ENCODE assay signal across 11 cellular contexts in genomic region chr6:15308445-15309213, GRCh38.
DNase-seq lines count a peak whose midpoint lies in the region; ATAC-seq and TF ChIP-seq lines count a peak whose summit lies in the region.
"Had no signal": no experiment of that assay in that cellular context is flagged by ENCODE, and none has a peak within 500 bp of the region (broad histone marks: within the 10 kb centered on the region; RNA-seq: fewer than 3 reads in every experiment).

No MANE protein-coding gene starts in this region.

- peaks cover 90% of the 10 kb centered on the region for H3K4me1 Mint-ChIP-seq in activated T-cell treated with anti-CD3 and anti-CD28 coated beads, Interleukin-2, amount 50 U/mL, for 72 hours (ENCODE audit: low read depth)
- peaks cover 79% of the 10 kb centered on the region for H3K4me1 Mint-ChIP-seq in stimulated activated memory B cell treated with anti-CD40 and anti-IgM and Interleukin-4, amounts not matched to agents 10 μg/mL and 1 μg/mL and 100 μg/mL, for 72 hours

- H3K79me2 ChIP-seq in OCI-LY7 (ENCODE audit: insufficient read depth, low read depth, low read length): peaks cover 49% of the 10 kb centered on the region; the same call in 1 of the 2 replicates

- no peaks in the 10 kb centered on the region for H3K36me3 ChIP-seq in OCI-LY7 (ENCODE audit: insufficient read depth, low read length)

- no peak for TF ChIP-seq CTCF in OCI-LY7 (conservative IDR thresholded peaks at IDR 0.05; ENCODE audit: low read length)
- TF ChIP-seq CTCF in fibroblast of pulmonary artery (IDR thresholded peaks at IDR 0.05; ENCODE audit: low read length, missing control alignments): no peak

- CTCF ChIA-PET in OCI-LY7 (lab: Charles Lee; ENCODE audit: unreplicated experiment): no interaction called here

- H3K9me2 ChIP-seq in OCI-LY7 (ENCODE audit: insufficient read depth, low read length): no peaks in the 10 kb centered on the region

- H3K4me2 ChIP-seq in OCI-LY7 (ENCODE audit: low read length): peak overlapping the region; percentile 53

- no peaks in the 10 kb centered on the region for H3K27me3 Mint-ChIP-seq in activated T-cell treated with anti-CD3 and anti-CD28 coated beads, Interleukin-2, amount 50 U/mL, for 72 hours (ENCODE audit: low read depth)
- H3K27me3 Mint-ChIP-seq in stimulated activated memory B cell treated with anti-CD40 and anti-IgM and Interleukin-4, amounts not matched to agents 10 μg/mL and 1 μg/mL and 100 μg/mL, for 72 hours: no peaks in the 10 kb centered on the region

- no peak overlapping the region for H3K27ac ChIP-seq in OCI-LY7 (ENCODE audit: low read depth, low read length, poor library complexity, severe bottlenecking)

- no peak overlapping the region; the same call in 1 of the 2 replicates for H2AFZ ChIP-seq in OCI-LY7 (ENCODE audit: low read length)

- H3K36me3 Mint-ChIP-seq in activated T-cell treated with anti-CD3 and anti-CD28 coated beads, Interleukin-2, amount 50 U/mL, for 72 hours (ENCODE audit: insufficient read depth in 2 of 2): peaks cover 4 to 11% of the 10 kb centered on the region in 2 donors
- H3K36me3 Mint-ChIP-seq in stimulated activated memory B cell treated with anti-CD40 and anti-IgM and Interleukin-4, amounts not matched to agents 10 μg/mL and 1 μg/mL and 100 μg/mL, for 72 hours: no peaks in the 10 kb centered on the region

- POLR2A ChIA-PET in OCI-LY7 (lab: Charles Lee): interaction anchor here (0.7 kb wide), 1 partner anchor 95 kb away, joined by 3 read pairs; no protein-coding TSS in a partner anchor

- no peak for DNase-seq in activated T-cell treated with anti-CD3 and anti-CD28 coated beads, Interleukin-2, amount 50 U/mL, for 72 hours
- DNase-seq in activated T-cell treated with anti-CD3 and anti-CD28 coated beads, Interleukin-2, amount 50 U/mL, for 1 hour: no peak
- DNase-seq in OCI-LY7 (ENCODE audit: low spot score): peak; percentile 40
- DNase-seq in fibroblast of pulmonary artery (ENCODE audit: low read depth): peak; percentile 57
- DNase-seq in superior temporal gyrus (ENCODE audit: extremely low spot score): no peak
- no peak for DNase-seq in GM03348 (ENCODE audit: low spot score)
- DNase-seq: cortex of kidney, head of caudate nucleus, Right ventricle myocardium superior had no signal

- intact Hi-C loops in OCI-LY7 (cut with micrococcal nuclease; ENCODE audit: unreplicated experiment): no loop called here

- H3K4me3 Mint-ChIP-seq in activated T-cell treated with anti-CD3 and anti-CD28 coated beads, Interleukin-2, amount 50 U/mL, for 72 hours: peak overlapping the region; percentile 68 to 80
- peak overlapping the region; percentile 62 for H3K4me3 Mint-ChIP-seq in stimulated activated memory B cell treated with anti-CD40 and anti-IgM and Interleukin-4, amounts not matched to agents 10 μg/mL and 1 μg/mL and 100 μg/mL, for 72 hours

- no peak for ATAC-seq in activated T-cell treated with anti-CD3 and anti-CD28 coated beads, Interleukin-2, amount 50 U/mL, for 72 hours (replicated peaks in 1 of 2)
- ATAC-seq in stimulated activated memory B cell treated with anti-CD40 and anti-IgM and Interleukin-4, amounts not matched to agents 10 μg/mL and 1 μg/mL and 100 μg/mL, for 72 hours: peak; percentile 53
- no peak for ATAC-seq in HG02642 (IDR thresholded peaks at IDR 0.05; ENCODE audit: poor library complexity, unreplicated experiment)

- H3K4me3 ChIP-seq in OCI-LY7 (ENCODE audit: low read depth, low read length, poor library complexity, severe bottlenecking) (peak overlapping the region; percentile 17), fibroblast of pulmonary artery (replicated peaks; ENCODE audit: low read depth, low read length) (no peak overlapping the region)

- peak overlapping the region; percentile 95 for H3K27ac Mint-ChIP-seq in activated T-cell treated with anti-CD3 and anti-CD28 coated beads, Interleukin-2, amount 50 U/mL, for 72 hours
- peak overlapping the region; percentile 56 for H3K27ac Mint-ChIP-seq in stimulated activated memory B cell treated with anti-CD40 and anti-IgM and Interleukin-4, amounts not matched to agents 10 μg/mL and 1 μg/mL and 100 μg/mL, for 72 hours

- no peaks in the 10 kb centered on the region for H3K9me3 Mint-ChIP-seq in activated T-cell treated with anti-CD3 and anti-CD28 coated beads, Interleukin-2, amount 50 U/mL, for 72 hours
- no peaks in the 10 kb centered on the region for H3K9me3 Mint-ChIP-seq in stimulated activated memory B cell treated with anti-CD40 and anti-IgM and Interleukin-4, amounts not matched to agents 10 μg/mL and 1 μg/mL and 100 μg/mL, for 72 hours

- BruUV-seq in OCI-LY7 (replicated peaks; lab: Mats Ljungman, UMichigan): no TSS peak

- peaks cover 5% of the 10 kb centered on the region; the same call in 1 of the 2 replicates for H4K20me1 ChIP-seq in OCI-LY7 (ENCODE audit: insufficient read depth, low read length)

- H3K9me3 ChIP-seq in OCI-LY7 (ENCODE audit: low read length): no peaks in the 10 kb centered on the region

- peaks cover 69% of the 10 kb centered on the region for H3K4me1 ChIP-seq in OCI-LY7 (ENCODE audit: insufficient read depth, low read length, poor library complexity, severe bottlenecking)

Comparison
In these comparisons a context has a peak if more than half of its experiments do, and no peak if none do; other contexts are left out.
1. DNase-seq: peak in OCI-LY7 (single experiment) and fibroblast of pulmonary artery (single experiment); none in activated T-cell treated with anti-CD3 and anti-CD28 coated beads, Interleukin-2, amount 50 U/mL, for 72 hours (0 of 2), activated T-cell treated with anti-CD3 and anti-CD28 coated beads, Interleukin-2, amount 50 U/mL, for 1 hour (single experiment), superior temporal gyrus (single experiment) and GM03348 (single experiment).